8 cellular contexts compared by ENCODE assay signal in the genomic region with DNA sequence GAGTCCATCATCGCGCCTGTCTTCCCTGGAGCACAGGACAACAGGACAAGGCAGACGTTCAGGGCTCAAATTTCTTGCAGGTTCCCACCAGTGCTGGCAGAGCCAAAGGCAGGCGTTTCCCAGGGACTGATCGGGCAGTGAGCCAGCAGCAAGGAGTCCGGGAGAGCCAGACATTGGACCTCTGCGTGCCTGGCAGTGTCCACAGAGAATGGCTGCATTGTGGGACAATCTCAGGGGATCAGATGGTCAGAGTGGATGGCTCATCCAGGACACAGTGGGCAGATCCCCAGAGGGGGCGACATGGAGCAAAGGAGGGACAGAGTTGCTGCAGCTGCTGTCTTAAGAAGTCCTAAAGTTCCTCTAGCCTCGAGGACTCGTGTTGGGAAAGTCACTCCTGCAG. TPM values are rescaled to one million over a fixed set of nuclear protein-coding genes. Genes with fewer than 3 reads are reported as not detected.
DNase-seq lines count a peak whose midpoint lies in the region; ATAC-seq, FAIRE-seq and TF ChIP-seq lines count a peak whose summit lies in the region.

No MANE protein-coding gene starts in this region.

- H3K36me3 Mint-ChIP-seq in natural killer cell, result no peaks in the 10 kb centered on the region
- H3K36me3 Mint-ChIP-seq in natural killer cell treated with Interleukin-12 subunit alpha and Interleukin-12 subunit beta and Interleukin-15 and Interleukin-18, amount 100 ng/mL, for 72 hours, result no peaks in the 10 kb centered on the region

- H3K27me3 ChIP-seq in GM12878 (replicated peaks in 1 of 2; ENCODE audit: control insufficient read depth in 2 of 2, insufficient read depth in 2 of 2, low read length in 1 of 2) (no peaks in the 10 kb centered on the region), smooth muscle cell (ENCODE audit: low read depth) (no peaks in the 10 kb centered on the region)

- H3F3A ChIP-seq in smooth muscle cell (ENCODE audit: low read depth), result no peaks in the 10 kb centered on the region

- no peak overlapping the region for H3K27ac ChIP-seq in GM12878 (ENCODE audit: control insufficient read depth, insufficient read depth)
- no peak overlapping the region for H3K27ac ChIP-seq in smooth muscle cell (ENCODE audit: low read depth)

- TF ChIP-seq CTCF in natural killer cell (IDR thresholded peaks at IDR 0.05) (no peak), GM12878 (IDR thresholded peaks at IDR 0.05 in 2 of 3, conservative IDR thresholded peaks at IDR 0.05 in 1 of 3; ENCODE audit: control insufficient read depth in 2 of 3, extremely low read depth in 1 of 3, insufficient read depth in 1 of 3, low read depth in 3 of 3, low read length in 3 of 3) (peak; percentile 43 to 67 (median 43)), smooth muscle cell (IDR thresholded peaks at IDR 0.05; ENCODE audit: borderline replicate concordance, insufficient read depth, poor library complexity, severe bottlenecking) (peak; percentile 35)

- peaks cover 2 to 4% of the 10 kb centered on the region in 2 experiments; a peak in 3 of 4 replicates for H3K36me3 ChIP-seq in GM12878 (ENCODE audit: control insufficient read depth in 2 of 2, insufficient read depth in 2 of 2, low read length in 1 of 2)
- H3K36me3 ChIP-seq in smooth muscle cell (ENCODE audit: low read depth), result no peaks in the 10 kb centered on the region

- no peak overlapping the region for H3K4me3 Mint-ChIP-seq in natural killer cell
- no peak overlapping the region for H3K4me3 Mint-ChIP-seq in natural killer cell treated with Interleukin-12 subunit alpha and Interleukin-12 subunit beta and Interleukin-15 and Interleukin-18, amount 100 ng/mL, for 72 hours

- in situ Hi-C loops in GM12878 (cut with MboI), result no loop called here

- no TSS peak for BruUV-seq in GM12878 (replicated peaks; lab: Mats Ljungman, UMichigan)

- no peak for DNase-seq in natural killer cell
- no peak for DNase-seq in natural killer cell treated with Interleukin-12 subunit alpha and Interleukin-12 subunit beta and Interleukin-15 and Interleukin-18, amount 100 ng/mL, for 72 hours (ENCODE audit: low spot score)
- DNase-seq in NCI-H2196 treated with DMSO at 0.1 percent for 48 hours (lab: John Stamatoyannopoulos, UW; ENCODE audit: unreplicated experiment), result peak; percentile 61
- DNase-seq in GM12878 (ENCODE audit: low read depth, low spot score), result no peak
- DNase-seq in iPS-NIHi11 (ENCODE audit: low spot score), result peak; percentile 54
- peak; percentile 7 for DNase-seq in smooth muscle cell (lab: John Stamatoyannopoulos, UW; ENCODE audit: unreplicated experiment)
- no peak for DNase-seq in NK-92 (lab: John Stamatoyannopoulos, UW; ENCODE audit: unreplicated experiment)

- H3K4me2 ChIP-seq in GM12878 (ENCODE audit: control insufficient read depth, insufficient read depth), result no peak overlapping the region
- no peak overlapping the region for H3K4me2 ChIP-seq in smooth muscle cell

- ATAC-seq in natural killer cell (no peak), GM12878 (no peak), HG03097 (IDR thresholded peaks at IDR 0.05; ENCODE audit: low FRiP score, unreplicated experiment) (no peak)
- ATAC-seq in natural killer cell treated with Interleukin-12 subunit alpha and Interleukin-12 subunit beta and Interleukin-15 and Interleukin-18, amount 100 ng/mL, for 72 hours, result no peak

- H3K4me1 ChIP-seq in GM12878 (ENCODE audit: control insufficient read depth, insufficient read depth, low read length) (peaks cover 24% of the 10 kb centered on the region), smooth muscle cell (ENCODE audit: low read depth) (no peaks in the 10 kb centered on the region)

- peaks cover 34 to 67% of the 10 kb centered on the region in 2 donors for H3K4me1 Mint-ChIP-seq in natural killer cell
- H3K4me1 Mint-ChIP-seq in natural killer cell treated with Interleukin-12 subunit alpha and Interleukin-12 subunit beta and Interleukin-15 and Interleukin-18, amount 100 ng/mL, for 72 hours (ENCODE audit: low read depth in 2 of 2), result peaks cover 26% of the 10 kb centered on the region in 2 donors

- no peak for TF ChIP-seq RAD21 in GM12878 (IDR thresholded peaks at IDR 0.05; ENCODE audit: insufficient read depth, low read depth, low read length)

- no peak for TF ChIP-seq EP300 in GM12878 (IDR thresholded peaks at IDR 0.05; ENCODE audit: borderline replicate concordance in 1 of 2, control insufficient read depth in 1 of 2, low read depth in 2 of 2, low read length in 2 of 2)

- H2AFZ ChIP-seq in GM12878 (ENCODE audit: control insufficient read depth, low read depth, low read length) (no peak overlapping the region), smooth muscle cell (ENCODE audit: low read depth) (no peak overlapping the region)

- 76% methylated on average over 10 of the region's 10 CpGs for WGBS in GM12878 (ENCODE audit: insufficient coverage, insufficient replicate concordance, low lambda C conversion rate, missing lambda C conversion rate)
- WGBS in smooth muscle cell (ENCODE audit: low lambda C conversion rate), result 66% methylated on average over 10 of the region's 10 CpGs

- peak overlapping the region; percentile 6 to 62 for H3K27ac Mint-ChIP-seq in natural killer cell
- H3K27ac Mint-ChIP-seq in natural killer cell treated with Interleukin-12 subunit alpha and Interleukin-12 subunit beta and Interleukin-15 and Interleukin-18, amount 100 ng/mL, for 72 hours, result no peak overlapping the region

- CTCF ChIA-PET in GM12878 (lab: Yijun Ruan, JAX), result interaction anchor here (0.8 to 1.8 kb wide), 7 partner anchors 23 to 99 kb away, joined by 3 to 6 read pairs (median 3); no protein-coding TSS in a partner anchor

- RAD21 ChIA-PET in GM12878 (lab: Charles Lee; ENCODE audit: unreplicated experiment), result no interaction called here

- H3K9ac ChIP-seq in GM12878 (ENCODE audit: control insufficient read depth, insufficient read depth, low read length) (no peak overlapping the region), smooth muscle cell (ENCODE audit: low read depth) (no peak overlapping the region)

- peaks cover 26% of the 10 kb centered on the region for H3K79me2 ChIP-seq in GM12878 (ENCODE audit: control insufficient read depth, insufficient read depth, low read length)
- H3K79me2 ChIP-seq in smooth muscle cell (ENCODE audit: low read depth), result peaks cover 3% of the 10 kb centered on the region

- no peaks in the 10 kb centered on the region for H3K27me3 Mint-ChIP-seq in natural killer cell (ENCODE audit: low read depth in 2 of 2)
- H3K27me3 Mint-ChIP-seq in natural killer cell treated with Interleukin-12 subunit alpha and Interleukin-12 subunit beta and Interleukin-15 and Interleukin-18, amount 100 ng/mL, for 72 hours, result no peaks in the 10 kb centered on the region

- no peaks in the 10 kb centered on the region for H3K9me3 Mint-ChIP-seq in natural killer cell
- H3K9me3 Mint-ChIP-seq in natural killer cell treated with Interleukin-12 subunit alpha and Interleukin-12 subunit beta and Interleukin-15 and Interleukin-18, amount 100 ng/mL, for 72 hours, result no peaks in the 10 kb centered on the region

- 0 out of 2 replicates have a peak, but pooled peaks cover 3% of the 10 kb centered on the region for H4K20me1 ChIP-seq in GM12878 (ENCODE audit: control insufficient read depth, insufficient read depth)
- peaks cover 53% of the 10 kb centered on the region for H4K20me1 ChIP-seq in smooth muscle cell (ENCODE audit: low read depth)

- no peak for TF ChIP-seq POLR2A in GM12878 (IDR thresholded peaks at IDR 0.05; ENCODE audit: low read depth, low read length)

- no peak for FAIRE-seq in GM12878 (lab: Jason Lieb, UNC)

- intact Hi-C loops in natural killer cell (cut with micrococcal nuclease) (no loop called here), GM12878 (cut with micrococcal nuclease; ENCODE audit: unreplicated experiment) (no loop called here)

- POLR2A ChIA-PET in GM12878 (lab: Charles Lee), result interaction anchor here (0.9 to 1.4 kb wide), 2 partner anchors 12 to 19 kb away, joined by 3 read pairs; no protein-coding TSS in a partner anchor

- H3K4me3 ChIP-seq in GM12878 (no peak overlapping the region), smooth muscle cell (no peak overlapping the region)

- H3K9me3 ChIP-seq in GM12878 (replicated peaks; ENCODE audit: control insufficient read depth, insufficient read depth, low read length), result no peaks in the 10 kb centered on the region
- H3K9me3 ChIP-seq in smooth muscle cell (replicated peaks; ENCODE audit: low read depth), result no peaks in the 10 kb centered on the region

- SMC1A ChIA-PET in GM12878 (lab: Charles Lee; ENCODE audit: uncharacterized antibody, unreplicated experiment), result interaction anchor here (0.9 kb wide), 1 partner anchor 46 kb away, joined by 3 read pairs; no protein-coding TSS in a partner anchor

RNA-seq across cellular contexts. Expression of a gene that starts 4.6 kb away (rescaled TPM):
- total RNA-seq in natural killer cell (100 to 1,000 TPM; 101 to 166 (median 113) TPM), GM12878 (2014; rRNA removed) (12.0 TPM in 2 replicates), GM12878 (2014; rRNA removed; fragmentation: Illumina TruSeq; extraction: Trizol) (8.7 and 10.4 TPM in 2 replicates), GM12878 (2021) (27.6 and 31.8 TPM in 2 replicates), smooth muscle cell (12.0 and 12.3 TPM in 2 replicates)
- 10 to 100 TPM; 42.7 to 53.6 TPM for total RNA-seq in natural killer cell treated with Interleukin-12 subunit alpha and Interleukin-12 subunit beta and Interleukin-15 and Interleukin-18, amount 100 ng/mL, for 72 hours
- total RNA-seq in GM12878 (2013; cell fraction: nucleolus; rRNA removed), result 302 and 309 TPM in 2 replicates
- polyA plus RNA-seq in GM12878 (2011; ENCODE audit: low read depth), result 9.4 TPM
- polyA plus RNA-seq in GM12878 (2011; rRNA removed) (21.0 and 33.5 TPM in 2 replicates), GM12878 (2014; fragmentation: Illumina TruSeq; extraction: Trizol) (19.6 and 20.1 TPM in 2 replicates), GM12878 (2014; fragmentation: Nextera tagmentation; extraction: Ambion mirVana) (1 to 10 TPM; 1.3 to 1.8 TPM), GM12878 (2014; rRNA removed) (17.2 and 20.2 TPM in 2 replicates), GM12878 (2016; fragmentation: Nextera tagmentation; extraction: Ambion mirVana) (10 to 100 TPM; 14.4 to 15.9 TPM), smooth muscle cell (10.9 and 17.9 TPM in 2 replicates)
- 18.1 and 18.5 TPM in 2 replicates for polyA plus RNA-seq in GM12878 (2011; cell fraction: cytosol; rRNA removed)
- 203 and 271 TPM in 2 replicates for polyA plus RNA-seq in GM12878 (2011; cell fraction: nucleus; rRNA removed)
- polyA plus RNA-seq in GM12878 (2012), result 18.2 and 27.5 TPM in 2 replicates
- 37.9 and 46.4 TPM in 2 replicates for polyA minus RNA-seq in GM12878 (2011; rRNA and poly(A)+ RNA removed)
- polyA minus RNA-seq in GM12878 (2011; cell fraction: cytosol; rRNA and poly(A)+ RNA removed), result 7.7 and 11.4 TPM in 2 replicates
- polyA minus RNA-seq in GM12878 (2011; cell fraction: nucleus; rRNA and poly(A)+ RNA removed), result 61.2 and 88.9 TPM in 2 replicates

RNA-seq across cellular contexts. Expression of a gene that starts 11.4 kb away (rescaled TPM):
- total RNA-seq in natural killer cell (not detected), GM12878 (2014; rRNA removed) (0.06 TPM in 1 of 2 replicates, not detected in the other), GM12878 (2014; rRNA removed; fragmentation: Illumina TruSeq; extraction: Trizol) (not detected in 2 replicates), GM12878 (2021) (0.27 TPM in 1 of 2 replicates, not detected in the other), smooth muscle cell (not detected in 2 replicates)
- not detected for total RNA-seq in natural killer cell treated with Interleukin-12 subunit alpha and Interleukin-12 subunit beta and Interleukin-15 and Interleukin-18, amount 100 ng/mL, for 72 hours
- not detected in 2 replicates for total RNA-seq in GM12878 (2013; cell fraction: nucleolus; rRNA removed)
- polyA plus RNA-seq in GM12878 (2011; ENCODE audit: low read depth), result not detected
- polyA plus RNA-seq in GM12878 (2011; rRNA removed) (not detected in 2 replicates), GM12878 (2014; fragmentation: Illumina TruSeq; extraction: Trizol) (not detected in 2 replicates), GM12878 (2014; fragmentation: Nextera tagmentation; extraction: Ambion mirVana) (not detected), GM12878 (2014; rRNA removed) (0.06 TPM in 1 of 2 replicates, not detected in the other), GM12878 (2016; fragmentation: Nextera tagmentation; extraction: Ambion mirVana) (not detected), smooth muscle cell (0.46 TPM in 1 of 2 replicates, not detected in the other)
- 0.04 TPM in 1 of 2 replicates, not detected in the other for polyA plus RNA-seq in GM12878 (2011; cell fraction: cytosol; rRNA removed)
- 0.06 TPM in 1 of 2 replicates, not detected in the other for polyA plus RNA-seq in GM12878 (2011; cell fraction: nucleus; rRNA removed)
- 0.08 TPM in 1 of 2 replicates, not detected in the other for polyA plus RNA-seq in GM12878 (2012)
- polyA minus RNA-seq in GM12878 (2011; rRNA and poly(A)+ RNA removed), result not detected in 2 replicates
- not detected in 2 replicates for polyA minus RNA-seq in GM12878 (2011; cell fraction: cytosol; rRNA and poly(A)+ RNA removed)
- polyA minus RNA-seq in GM12878 (2011; cell fraction: nucleus; rRNA and poly(A)+ RNA removed), result not detected in 2 replicates

RNA-seq across cellular contexts. Expression of a gene that starts 46.5 kb away (rescaled TPM):
- total RNA-seq in natural killer cell (10 to 100 TPM; 57.7 to 74.5 (median 62.6) TPM), GM12878 (2014; rRNA removed) (53.4 and 65.2 TPM in 2 replicates), GM12878 (2014; rRNA removed; fragmentation: Illumina TruSeq; extraction: Trizol) (31.0 and 33.6 TPM in 2 replicates), GM12878 (2021) (77.2 and 81.8 TPM in 2 replicates), smooth muscle cell (15.1 and 20.1 TPM in 2 replicates)
- 100 to 1,000 TPM; 102 to 127 TPM for total RNA-seq in natural killer cell treated with Interleukin-12 subunit alpha and Interleukin-12 subunit beta and Interleukin-15 and Interleukin-18, amount 100 ng/mL, for 72 hours
- 41.1 and 41.4 TPM in 2 replicates for total RNA-seq in GM12878 (2013; cell fraction: nucleolus; rRNA removed)
- polyA plus RNA-seq in GM12878 (2011; ENCODE audit: low read depth), result 22.2 TPM
- polyA plus RNA-seq in GM12878 (2011; rRNA removed) (24.3 and 46.0 TPM in 2 replicates), GM12878 (2014; fragmentation: Illumina TruSeq; extraction: Trizol) (19.1 and 47.0 TPM in 2 replicates), GM12878 (2014; fragmentation: Nextera tagmentation; extraction: Ambion mirVana) (1 to 10 TPM; 1.7 to 5.9 TPM), GM12878 (2014; rRNA removed) (62.8 and 64.9 TPM in 2 replicates), GM12878 (2016; fragmentation: Nextera tagmentation; extraction: Ambion mirVana) (10 to 100 TPM; 74.9 to 76.3 TPM), smooth muscle cell (40.5 and 44.3 TPM in 2 replicates)
- 49.9 and 63.2 TPM in 2 replicates for polyA plus RNA-seq in GM12878 (2011; cell fraction: cytosol; rRNA removed)
- 101 and 106 TPM in 2 replicates for polyA plus RNA-seq in GM12878 (2011; cell fraction: nucleus; rRNA removed)
- polyA plus RNA-seq in GM12878 (2012), result 45.2 and 52.3 TPM in 2 replicates
- polyA minus RNA-seq in GM12878 (2011; rRNA and poly(A)+ RNA removed), result 29.4 and 39.5 TPM in 2 replicates
- polyA minus RNA-seq in GM12878 (2011; cell fraction: cytosol; rRNA and poly(A)+ RNA removed), result 8.3 and 15.2 TPM in 2 replicates
- 20.2 and 31.1 TPM in 2 replicates for polyA minus RNA-seq in GM12878 (2011; cell fraction: nucleus; rRNA and poly(A)+ RNA removed)

Comparison
In these comparisons a context has a peak if more than half of its experiments do, and no peak if none do; other contexts are left out.
1. H3K27ac Mint-ChIP-seq: peak in natural killer cell (2 of 2); none in natural killer cell treated with Interleukin-12 subunit alpha and Interleukin-12 subunit beta and Interleukin-15 and Interleukin-18, amount 100 ng/mL, for 72 hours (0 of 2).
2. DNase-seq: peak in NCI-H2196 treated with DMSO at 0.1 percent for 48 hours (single experiment), iPS-NIHi11 (single experiment) and smooth muscle cell (single experiment); none in natural killer cell (single experiment), natural killer cell treated with Interleukin-12 subunit alpha and Interleukin-12 subunit beta and Interleukin-15 and Interleukin-18, amount 100 ng/mL, for 72 hours (single experiment), GM12878 (single experiment) and NK-92 (single experiment).